Comparison of ENCODE assay signal across 8 cellular contexts in the genomic region with DNA sequence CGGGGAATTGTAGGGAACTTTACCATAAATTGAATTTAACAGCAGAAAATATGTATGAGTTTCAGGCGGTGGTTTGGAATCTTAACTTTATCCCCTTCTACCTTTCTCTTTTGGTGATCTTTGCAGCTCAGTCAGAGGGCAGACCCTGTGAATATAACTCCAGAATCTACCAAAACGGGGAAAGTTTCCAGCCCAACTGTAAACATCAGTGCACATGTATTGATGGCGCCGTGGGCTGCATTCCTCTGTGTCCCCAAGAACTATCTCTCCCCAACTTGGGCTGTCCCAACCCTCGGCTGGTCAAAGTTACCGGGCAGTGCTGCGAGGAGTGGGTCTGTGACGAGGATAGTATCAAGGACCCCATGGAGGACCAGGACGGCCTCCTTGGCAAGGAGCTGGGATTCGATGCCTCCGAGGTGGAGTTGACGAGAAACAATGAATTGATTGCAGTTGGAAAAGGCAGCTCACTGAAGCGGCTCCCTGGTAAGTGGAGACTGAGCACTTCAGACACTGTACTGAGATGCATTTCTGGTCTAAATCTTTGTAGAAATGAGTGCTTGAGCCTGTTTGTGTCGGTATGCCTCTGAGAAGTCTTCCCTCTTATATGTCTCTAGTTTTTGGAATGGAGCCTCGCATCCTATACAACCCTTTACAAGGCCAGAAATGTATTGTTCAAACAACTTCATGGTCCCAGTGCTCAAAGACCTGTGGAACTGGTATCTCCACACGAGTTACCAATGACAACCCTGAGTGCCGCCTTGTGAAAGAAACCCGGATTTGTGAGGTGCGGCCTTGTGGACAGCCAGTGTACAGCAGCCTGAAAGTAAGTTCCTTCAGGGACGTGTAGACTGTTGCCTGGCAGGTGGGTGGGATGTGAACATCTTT. TPM values are rescaled to one million over a fixed set of nuclear protein-coding genes. Genes with fewer than 3 reads are reported as not detected.
A peak's percentile ranks its signal among the peaks of the same experiment; 100 is the strongest.
DNase-seq lines count a peak whose midpoint lies in the region; FAIRE-seq and TF ChIP-seq lines count a peak whose summit lies in the region.

No MANE protein-coding gene starts in this region.

- TF ChIP-seq POLR2A in thyroid gland (IDR thresholded peaks at IDR 0.05), result peak in 1 of 2 donors; percentile 65

- 20 to 27% methylated on average over 21 of the region's 21 CpGs for WGBS in thyroid gland, 2 donors

- H3K27me3 ChIP-seq in thyroid gland, result no peaks in the 10 kb centered on the region

- H3K36me3 ChIP-seq in thyroid gland, result peaks cover 7 to 20% of the 10 kb centered on the region in 2 donors

- peak; percentile 19 for DNase-seq in NCI-H82 (lab: John Stamatoyannopoulos, UW)
- no peak for DNase-seq in NCI-H82 treated with DMSO at 0.1 percent for 48 hours (lab: John Stamatoyannopoulos, UW; ENCODE audit: unreplicated experiment)
- DNase-seq in astrocyte of the hippocampus (ENCODE audit: low read depth, low spot score), result peak; percentile 81
- peak; percentile 86 for DNase-seq in islet precursor cell
- DNase-seq in thyroid gland, result peak; percentile 91
- no peak for DNase-seq in NCI-H1694 treated with DMSO at 0.1 percent for 48 hours (lab: John Stamatoyannopoulos, UW)
- no peak for DNase-seq in HTR-8/SVneo (ENCODE audit: insufficient read length, low spot score)
- no peak for DNase-seq in GM19239 (ENCODE audit: insufficient read length, low spot score)

- H3K4me1 ChIP-seq in thyroid gland, result peaks cover 32 to 33% of the 10 kb centered on the region in 2 donors

- FAIRE-seq in HTR-8/SVneo (lab: Jason Lieb, UNC) (no peak), GM19239 (lab: Jason Lieb, UNC) (no peak)

- H3K27ac ChIP-seq in thyroid gland, result peak overlapping the region; percentile 97 to 99 (median 99)

- intact Hi-C loops in thyroid gland (cut with DNase I), result loop anchor here (10.0 kb wide), 2 partner anchors 113 to 277 kb away; no protein-coding TSS in a partner anchor

- H3K9me3 ChIP-seq in thyroid gland, result no peaks in the 10 kb centered on the region

- H3K4me3 ChIP-seq in thyroid gland (replicated peaks in 1 of 3), result peak overlapping the region; percentile 37 to 92 (median 86)

- TF ChIP-seq CTCF in thyroid gland (IDR thresholded peaks at IDR 0.05), result peak in 5 of 6 experiments; percentile 56 to 80 (median 62)

RNA-seq across cellular contexts. Expression of a gene that starts 1.5 kb away (rescaled TPM):
- 10 to 100 TPM; 20.6 to 63.4 (median 47.6) TPM for total RNA-seq in thyroid gland

Comparison
In these comparisons a context has a peak if more than half of its experiments do, and no peak if none do; other contexts are left out.
1. DNase-seq: peak in NCI-H82 (single experiment), astrocyte of the hippocampus (single experiment), islet precursor cell (single experiment) and thyroid gland (2 of 2); none in NCI-H82 treated with DMSO at 0.1 percent for 48 hours (single experiment), NCI-H1694 treated with DMSO at 0.1 percent for 48 hours (single experiment), HTR-8/SVneo (single experiment) and GM19239 (single experiment).